In the genomic region with DNA sequence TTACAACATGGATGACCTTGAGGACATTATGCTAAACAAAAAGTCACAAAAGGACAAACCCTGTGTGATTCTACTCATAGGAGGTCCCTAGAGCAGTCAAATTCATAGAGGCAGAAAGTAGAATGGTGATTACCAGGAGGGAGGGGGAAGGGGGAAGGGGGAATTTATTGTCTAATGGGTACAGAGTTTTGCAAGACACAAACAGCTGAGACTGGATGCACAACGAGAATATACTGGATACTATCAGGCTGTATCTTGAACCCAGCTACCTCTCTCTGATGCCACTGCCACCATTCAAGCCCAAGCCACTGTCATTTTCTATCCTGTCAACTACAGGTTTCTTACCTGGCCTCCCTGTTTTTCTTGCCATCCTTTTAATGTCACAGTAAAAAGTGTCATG, we compare ENCODE assay signal across 20 cellular contexts.
DNase-seq lines count a peak whose midpoint lies in the region; ATAC-seq, FAIRE-seq and TF ChIP-seq lines count a peak whose summit lies in the region.
"Had no signal": no experiment of that assay in that cellular context is flagged by ENCODE, and none has a peak within 500 bp of the region (broad histone marks: within the 10 kb centered on the region; RNA-seq: fewer than 3 reads in every experiment).

No MANE protein-coding gene starts in this region.

- H3K27me3 Mint-ChIP-seq in activated naive CD8-positive, alpha-beta T cell treated with anti-CD3 and anti-CD28 coated beads, Interleukin-2, amount 50 U/mL, for 24 hours, result no peaks in the 10 kb centered on the region
- H3K27me3 Mint-ChIP-seq in activated naive CD8-positive, alpha-beta T cell treated with anti-CD3 and anti-CD28 coated beads for 36 hours, result no peaks in the 10 kb centered on the region
- H3K27me3 Mint-ChIP-seq in activated T-helper 1 cell treated with anti-CD3 and anti-CD28 coated beads, Interleukin-12 subunit alpha, Interleukin-12 subunit beta, Interleukin-2, Interleukin-4 antibody, amounts not matched to agents 30 ng/mL and 10 ng/mL and 1 ng/mL, durations not matched to agents 14 hours and 24 hours and 36 hours (ENCODE audit: insufficient read depth), result no peaks in the 10 kb centered on the region
- H3K27me3 Mint-ChIP-seq: B cell; CD4-positive, CD25-positive, alpha-beta regulatory T cell had no signal

- H3K4me3 Mint-ChIP-seq in activated naive CD8-positive, alpha-beta T cell treated with anti-CD3 and anti-CD28 coated beads, Interleukin-2, amount 50 U/mL, for 24 hours, result no peak overlapping the region
- H3K4me3 Mint-ChIP-seq in activated naive CD8-positive, alpha-beta T cell treated with anti-CD3 and anti-CD28 coated beads for 36 hours, result no peak overlapping the region
- no peak overlapping the region for H3K4me3 Mint-ChIP-seq in activated T-helper 1 cell treated with anti-CD3 and anti-CD28 coated beads, Interleukin-12 subunit alpha, Interleukin-12 subunit beta, Interleukin-2, Interleukin-4 antibody, amounts not matched to agents 30 ng/mL and 10 ng/mL and 1 ng/mL, durations not matched to agents 14 hours and 24 hours and 36 hours
- H3K4me3 Mint-ChIP-seq: B cell; CD4-positive, CD25-positive, alpha-beta regulatory T cell; CD8-positive, alpha-beta T cell; HFFc6 had no signal

- TF ChIP-seq POLR2A in GM12891 (IDR thresholded peaks at IDR 0.05; ENCODE audit: low read depth, low read length), result 0 out of 2 replicates have a peak, but pooled peaks have one; percentile 33

- peak overlapping the region; percentile 6 for H3K27ac Mint-ChIP-seq in activated naive CD8-positive, alpha-beta T cell treated with anti-CD3 and anti-CD28 coated beads, Interleukin-2, amount 50 U/mL, for 24 hours
- no peak overlapping the region for H3K27ac Mint-ChIP-seq in activated naive CD8-positive, alpha-beta T cell treated with anti-CD3 and anti-CD28 coated beads for 36 hours
- H3K27ac Mint-ChIP-seq in activated T-helper 1 cell treated with anti-CD3 and anti-CD28 coated beads, Interleukin-12 subunit alpha, Interleukin-12 subunit beta, Interleukin-2, Interleukin-4 antibody, amounts not matched to agents 30 ng/mL and 10 ng/mL and 1 ng/mL, durations not matched to agents 14 hours and 24 hours and 36 hours, result peak overlapping the region; percentile 61
- H3K27ac Mint-ChIP-seq: B cell; CD8-positive, alpha-beta T cell; HFFc6 had no signal

- FAIRE-seq in GM12891 (lab: Jason Lieb, UNC) (peak; percentile 60), GM19239 (lab: Jason Lieb, UNC) (peak; percentile 79)
- FAIRE-seq: A204.1, D721Med, H54 had no signal

- peaks cover 1% of the 10 kb centered on the region for H3K36me3 Mint-ChIP-seq in activated naive CD8-positive, alpha-beta T cell treated with anti-CD3 and anti-CD28 coated beads, Interleukin-2, amount 50 U/mL, for 24 hours (ENCODE audit: low read depth)
- H3K36me3 Mint-ChIP-seq in activated naive CD8-positive, alpha-beta T cell treated with anti-CD3 and anti-CD28 coated beads for 36 hours, result peaks cover 2% of the 10 kb centered on the region
- H3K36me3 Mint-ChIP-seq in activated T-helper 1 cell treated with anti-CD3 and anti-CD28 coated beads, Interleukin-12 subunit alpha, Interleukin-12 subunit beta, Interleukin-2, Interleukin-4 antibody, amounts not matched to agents 30 ng/mL and 10 ng/mL and 1 ng/mL, durations not matched to agents 14 hours and 24 hours and 36 hours (ENCODE audit: low read depth), result peaks cover 40% of the 10 kb centered on the region

- DNase-seq in activated naive CD8-positive, alpha-beta T cell treated with anti-CD3 and anti-CD28 coated beads, Interleukin-2, amount 50 U/mL, for 24 hours, result no peak
- DNase-seq in activated naive CD8-positive, alpha-beta T cell treated with anti-CD3 and anti-CD28 coated beads for 36 hours, result no peak
- no peak for DNase-seq in GM12891 (ENCODE audit: insufficient read length, low spot score)
- no peak for DNase-seq in GM19239 (ENCODE audit: insufficient read length, low spot score)
- no peak for DNase-seq in activated T-helper 1 cell treated with anti-CD3 and anti-CD28 coated beads, Interleukin-12 subunit alpha, Interleukin-12 subunit beta, Interleukin-2, Interleukin-4 antibody, amounts not matched to agents 30 ng/mL and 10 ng/mL and 1 ng/mL, durations not matched to agents 14 hours and 24 hours and 36 hours (ENCODE audit: low spot score)
- DNase-seq in OCI-M2 (lab: John Stamatoyannopoulos, UW; ENCODE audit: unreplicated experiment), result no peak
- DNase-seq: CD4-positive, CD25-positive, alpha-beta regulatory T cell; CD8-positive, alpha-beta T cell; DMS 273 treated with DMSO at 0.1 percent for 48 hours; DMS79; EL; GDM1; GOT3; HFFc6 had no signal

- H3K9me3 Mint-ChIP-seq in activated naive CD8-positive, alpha-beta T cell treated with anti-CD3 and anti-CD28 coated beads, Interleukin-2, amount 50 U/mL, for 24 hours, result no peaks in the 10 kb centered on the region
- no peaks in the 10 kb centered on the region for H3K9me3 Mint-ChIP-seq in activated naive CD8-positive, alpha-beta T cell treated with anti-CD3 and anti-CD28 coated beads for 36 hours
- no peaks in the 10 kb centered on the region for H3K9me3 Mint-ChIP-seq in activated T-helper 1 cell treated with anti-CD3 and anti-CD28 coated beads, Interleukin-12 subunit alpha, Interleukin-12 subunit beta, Interleukin-2, Interleukin-4 antibody, amounts not matched to agents 30 ng/mL and 10 ng/mL and 1 ng/mL, durations not matched to agents 14 hours and 24 hours and 36 hours
- H3K9me3 Mint-ChIP-seq: CD4-positive, CD25-positive, alpha-beta regulatory T cell; CD8-positive, alpha-beta T cell; HFFc6 had no signal

- ATAC-seq in activated naive CD8-positive, alpha-beta T cell treated with anti-CD3 and anti-CD28 coated beads, Interleukin-2, amount 50 U/mL, for 24 hours, result no peak
- ATAC-seq in GM21515 (IDR thresholded peaks at IDR 0.05; ENCODE audit: unreplicated experiment) (no peak), GM21360 (IDR thresholded peaks at IDR 0.05; ENCODE audit: unreplicated experiment) (no peak)
- ATAC-seq: CD8-positive, alpha-beta T cell had no signal

- intact Hi-C loops in activated T-helper 1 cell treated with anti-CD3 and anti-CD28 coated beads, Interleukin-12 subunit alpha, Interleukin-12 subunit beta, Interleukin-2, Interleukin-4 antibody, amounts not matched to agents 30 ng/mL and 10 ng/mL and 1 ng/mL, durations not matched to agents 14 hours and 24 hours and 36 hours (cut with micrococcal nuclease), result no loop called here

- peaks cover 62% of the 10 kb centered on the region for H3K4me1 Mint-ChIP-seq in activated naive CD8-positive, alpha-beta T cell treated with anti-CD3 and anti-CD28 coated beads, Interleukin-2, amount 50 U/mL, for 24 hours
- peaks cover 58% of the 10 kb centered on the region for H3K4me1 Mint-ChIP-seq in activated naive CD8-positive, alpha-beta T cell treated with anti-CD3 and anti-CD28 coated beads for 36 hours
- H3K4me1 Mint-ChIP-seq in activated T-helper 1 cell treated with anti-CD3 and anti-CD28 coated beads, Interleukin-12 subunit alpha, Interleukin-12 subunit beta, Interleukin-2, Interleukin-4 antibody, amounts not matched to agents 30 ng/mL and 10 ng/mL and 1 ng/mL, durations not matched to agents 14 hours and 24 hours and 36 hours (ENCODE audit: low read depth), result peaks cover 81% of the 10 kb centered on the region

TF ChIP-seq in GM12891, 5 proteins besides CTCF, POLR2A, EP300 and RAD21:
- TF ChIP-seq POLR2AphosphoS5 (IDR thresholded peaks at IDR 0.05; ENCODE audit: low read depth, low read length) (peak; percentile 47; the same call in 1 of the 2 replicates), POU2F2 (IDR thresholded peaks at IDR 0.05; ENCODE audit: low read depth, low read length) (no peak)
